Comparison of ENCODE assay signal across 1 cellular context in genomic region chr3:13365390-13366379, GRCh38.
A peak's percentile ranks its signal among the peaks of the same experiment; 100 is the strongest.
TF ChIP-seq lines count a peak whose summit lies in the region.

No MANE protein-coding gene starts in this region.

TF ChIP-seq in HepG2, 621 proteins besides CTCF, POLR2A, EP300 and RAD21:
- TF ChIP-seq NKX3-1 (CRISPR knock-in tag; IDR thresholded peaks at IDR 0.05), result no peak
- peak; percentile 39 for TF ChIP-seq ZNF883 (CRISPR knock-in tag; IDR thresholded peaks at IDR 0.05; ENCODE audit: not compliant biosample characterization)
- no peak for TF ChIP-seq ISX (CRISPR knock-in tag; conservative IDR thresholded peaks at IDR 0.05)
- no peak for TF ChIP-seq GATAD1 (CRISPR knock-in tag; IDR thresholded peaks at IDR 0.05)
- 0 out of 2 replicates have a peak, but pooled peaks have one; percentile 30 for TF ChIP-seq ZBTB4 (CRISPR knock-in tag; IDR thresholded peaks at IDR 0.05; ENCODE audit: borderline replicate concordance)
- no peak for TF ChIP-seq ZSCAN25 (CRISPR knock-in tag; IDR thresholded peaks at IDR 0.05)
- no peak for TF ChIP-seq GMEB1 (CRISPR knock-in tag; IDR thresholded peaks at IDR 0.05; ENCODE audit: borderline replicate concordance)
- TF ChIP-seq ZNF383 (CRISPR knock-in tag; IDR thresholded peaks at IDR 0.05; ENCODE audit: borderline replicate concordance), result no peak
- TF ChIP-seq HOXA3 (CRISPR knock-in tag; IDR thresholded peaks at IDR 0.05), result no peak
TF ChIP-seq in HepG2: peak in this region for 2.
